8 cellular contexts compared by ENCODE assay signal in genomic region chr7:75905785-75906604, GRCh38. TPM values are rescaled to one million over a fixed set of nuclear protein-coding genes. Genes with fewer than 3 reads are reported as not detected.
DNase-seq lines count a peak whose midpoint lies in the region; ATAC-seq and TF ChIP-seq lines count a peak whose summit lies in the region.

No MANE protein-coding gene starts in this region.

- H3K36me3 Mint-ChIP-seq in activated CD8-positive, alpha-beta memory T cell treated with anti-CD3 and anti-CD28 coated beads, Interleukin-2, amount 10 ng/mL, durations not matched to agents 7 days and 5 days, result no peaks in the 10 kb centered on the region

- CTCF ChIA-PET in activated CD8-positive, alpha-beta memory T cell treated with anti-CD3 and anti-CD28 coated beads, Interleukin-2, amount 10 ng/mL, durations not matched to agents 7 days and 5 days (lab: Charles Lee), result interaction anchor here (1.2 kb wide), 1 partner anchor 114 kb away, joined by 3 read pairs; no protein-coding TSS in a partner anchor

- DNase-seq in NCI-H1105 (lab: John Stamatoyannopoulos, UW) (peak; percentile 33), amygdala (lab: John Stamatoyannopoulos, UW) (peak in 52 of 56 donors; percentile 11 to 84 (median 60)), hippocampal formation (lab: John Stamatoyannopoulos, UW) (peak; percentile 37 to 58), gastrocnemius medialis (peak; percentile 57 to 79)
- DNase-seq in activated CD4-positive, alpha-beta T cell treated with anti-CD3 and anti-CD28 coated beads, Interleukin-2, amount 50 U/mL, for 1 hour, result no peak
- no peak for DNase-seq in stimulated activated CD4-positive, alpha-beta T cell treated with anti-CD3 and anti-CD28 coated beads, Interleukin-15, amount 100 ng/mL, for 24 hours
- no peak for DNase-seq in activated CD8-positive, alpha-beta memory T cell treated with anti-CD3 and anti-CD28 coated beads, Interleukin-2, amount 10 ng/mL, durations not matched to agents 7 days and 5 days

- intact Hi-C loops in gastrocnemius medialis (cut with DNase I; ENCODE audit: low total_unique reads), result no loop called here

- H3K27me3 Mint-ChIP-seq in activated CD8-positive, alpha-beta memory T cell treated with anti-CD3 and anti-CD28 coated beads, Interleukin-2, amount 10 ng/mL, durations not matched to agents 7 days and 5 days, result no peaks in the 10 kb centered on the region

- ATAC-seq in gastrocnemius medialis, result peak; percentile 91 to 92
- ATAC-seq in activated CD8-positive, alpha-beta memory T cell treated with anti-CD3 and anti-CD28 coated beads, Interleukin-2, amount 10 ng/mL, durations not matched to agents 7 days and 5 days, result no peak

- no peak for TF ChIP-seq CTCF in gastrocnemius medialis (IDR thresholded peaks at IDR 0.05 in 4 of 5, conservative IDR thresholded peaks at IDR 0.05 in 1 of 5)

- H3K4me3 ChIP-seq in BLaER1 treated with 17β-estradiol and CSF1 and Interleukin-3, amounts not matched to agents 10 nM and 100 nM, result peak overlapping the region in 1 of 10 experiments; percentile 46; a peak in 2 of 20 replicates
- H3K4me3 ChIP-seq in gastrocnemius medialis, result no peak overlapping the region

- peaks cover 10 to 62% (median 40%) of the 10 kb centered on the region in 10 experiments; a peak in 19 of 20 replicates for H3K4me1 ChIP-seq in BLaER1 treated with 17β-estradiol and CSF1 and Interleukin-3, amounts not matched to agents 10 nM and 100 nM
- H3K4me1 ChIP-seq in gastrocnemius medialis, result peaks cover 0 to 8% of the 10 kb centered on the region in 2 donors

- TF ChIP-seq POLR2A in gastrocnemius medialis (IDR thresholded peaks at IDR 0.05), result no peak

- in situ Hi-C loops in gastrocnemius medialis (cut with MboI; ENCODE audit: low sequenced_read_pairs in 4 of 4), result no loop called here

- no peaks in the 10 kb centered on the region for H3K4me1 Mint-ChIP-seq in activated CD8-positive, alpha-beta memory T cell treated with anti-CD3 and anti-CD28 coated beads, Interleukin-2, amount 10 ng/mL, durations not matched to agents 7 days and 5 days

- peak overlapping the region in 10 of 11 experiments; percentile 0 to 84 (median 78); a peak in 18 of 22 replicates for H3K27ac ChIP-seq in BLaER1 treated with 17β-estradiol and CSF1 and Interleukin-3, amounts not matched to agents 10 nM and 100 nM
- H3K27ac ChIP-seq in gastrocnemius medialis, result peak overlapping the region; percentile 21 to 62 (median 40)

- H4K20me1 ChIP-seq in BLaER1 treated with 17β-estradiol and CSF1 and Interleukin-3, amounts not matched to agents 10 nM and 100 nM, result no peaks in the 10 kb centered on the region

- H3K4me3 Mint-ChIP-seq in activated CD8-positive, alpha-beta memory T cell treated with anti-CD3 and anti-CD28 coated beads, Interleukin-2, amount 10 ng/mL, durations not matched to agents 7 days and 5 days, result no peak overlapping the region

- H3K36me3 ChIP-seq in BLaER1 treated with 17β-estradiol and CSF1 and Interleukin-3, amounts not matched to agents 10 nM and 100 nM, result no peaks in the 10 kb centered on the region
- no peaks in the 10 kb centered on the region for H3K36me3 ChIP-seq in gastrocnemius medialis

- no peaks in the 10 kb centered on the region for H3K9me3 ChIP-seq in BLaER1 treated with 17β-estradiol and CSF1 and Interleukin-3, amounts not matched to agents 10 nM and 100 nM (replicated peaks in 1 of 11)
- H3K9me3 ChIP-seq in gastrocnemius medialis, result no peaks in the 10 kb centered on the region

- no peak overlapping the region for H3K27ac Mint-ChIP-seq in activated CD8-positive, alpha-beta memory T cell treated with anti-CD3 and anti-CD28 coated beads, Interleukin-2, amount 10 ng/mL, durations not matched to agents 7 days and 5 days

- peak overlapping the region; percentile 39 to 88 (median 70) for H3K4me2 ChIP-seq in BLaER1 treated with 17β-estradiol and CSF1 and Interleukin-3, amounts not matched to agents 10 nM and 100 nM

- no peaks in the 10 kb centered on the region for H3K9me3 Mint-ChIP-seq in activated CD8-positive, alpha-beta memory T cell treated with anti-CD3 and anti-CD28 coated beads, Interleukin-2, amount 10 ng/mL, durations not matched to agents 7 days and 5 days (ENCODE audit: low read depth)

- H3K9ac ChIP-seq in BLaER1 treated with 17β-estradiol and CSF1 and Interleukin-3, amounts not matched to agents 10 nM and 100 nM, result peak overlapping the region in 9 of 11 experiments; percentile 38 to 71 (median 64); a peak in 16 of 22 replicates

- H3K27me3 ChIP-seq in BLaER1 treated with 17β-estradiol and CSF1 and Interleukin-3, amounts not matched to agents 10 nM and 100 nM, result no peaks in the 10 kb centered on the region
- no peaks in the 10 kb centered on the region for H3K27me3 ChIP-seq in gastrocnemius medialis

RNA-seq across cellular contexts. Expression of gene POR, which starts 9.0 kb away (rescaled TPM):
- total RNA-seq in gastrocnemius medialis, result 100 to 1,000 TPM in 3 of 4 donors, 10 to 100 TPM in 1; 85.7 to 218 (median 115) TPM
- 10 to 100 TPM; 52.0 to 57.6 TPM for total RNA-seq in activated CD8-positive, alpha-beta memory T cell treated with anti-CD3 and anti-CD28 coated beads, Interleukin-2, amount 10 ng/mL, durations not matched to agents 7 days and 5 days

RNA-seq across cellular contexts. Expression of gene RHBDD2, which starts 27.2 kb away (rescaled TPM):
- total RNA-seq in gastrocnemius medialis, result 10 to 100 TPM; 28.5 to 52.1 (median 38.2) TPM
- total RNA-seq in activated CD8-positive, alpha-beta memory T cell treated with anti-CD3 and anti-CD28 coated beads, Interleukin-2, amount 10 ng/mL, durations not matched to agents 7 days and 5 days, result 10 to 100 TPM; 25.4 to 48.0 TPM

Comparison
In these comparisons a context has a peak if more than half of its experiments do, and no peak if none do; other contexts are left out.
1. DNase-seq: peak in NCI-H1105 (single experiment), amygdala (52 of 56), hippocampal formation (2 of 2) and gastrocnemius medialis (2 of 2); none in activated CD4-positive, alpha-beta T cell treated with anti-CD3 and anti-CD28 coated beads, Interleukin-2, amount 50 U/mL, for 1 hour (single experiment), stimulated activated CD4-positive, alpha-beta T cell treated with anti-CD3 and anti-CD28 coated beads, Interleukin-15, amount 100 ng/mL, for 24 hours (single experiment) and activated CD8-positive, alpha-beta memory T cell treated with anti-CD3 and anti-CD28 coated beads, Interleukin-2, amount 10 ng/mL, durations not matched to agents 7 days and 5 days (single experiment).